ENCODE assay signal across 1 cellular context in genomic region chr7:1022801-1023465, GRCh38.
TF ChIP-seq lines count a peak whose summit lies in the region.

No MANE protein-coding gene starts in this region.

TF ChIP-seq in K562, 482 proteins besides CTCF, POLR2A, EP300 and RAD21:
- TF ChIP-seq RBFOX2 (IDR thresholded peaks at IDR 0.05; ENCODE audit: low read depth, low read length) (peak; percentile 29; the same call in 1 of the 2 replicates), ATF6 (CRISPR knock-in tag; IDR thresholded peaks at IDR 0.05) (no peak), POLR2G (IDR thresholded peaks at IDR 0.05; ENCODE audit: low read depth, low read length) (peak; percentile 39)
